8 cellular contexts compared by ENCODE assay signal in genomic region chr1:1511533-1512285, GRCh38. TPM values are rescaled to one million over a fixed set of nuclear protein-coding genes. Genes with fewer than 3 reads are reported as not detected.
A peak's percentile ranks its signal among the peaks of the same experiment; 100 is the strongest.
DNase-seq lines count a peak whose midpoint lies in the region; ATAC-seq and TF ChIP-seq lines count a peak whose summit lies in the region.

TSS of gene ATAD3A (plus strand) at chr1:1512162. CDS start at chr1:1512269, 107 bp downstream.

- peak within 1 kb of the TSS; percentile 77 to 94 (median 84) for H3K4me3 ChIP-seq in spleen

- TF ChIP-seq CTCF in AG09319 (IDR thresholded peaks at IDR 0.05; ENCODE audit: low read depth, low read length) (no peak), spleen (IDR thresholded peaks at IDR 0.05 in 8 of 11, conservative IDR thresholded peaks at IDR 0.05 in 3 of 11) (peak in 5 of 11 experiments; percentile 8 to 22 (median 21))

- no peaks in the 10 kb centered on the region for H3K27me3 ChIP-seq in spleen (replicated peaks in 1 of 7)

- WGBS in spleen, 5 donors: 0 to 1% (median 0%) methylated on average over 34 to 99 of the region's 99 CpGs

- H3K9me3 ChIP-seq in spleen: no peaks in the 10 kb centered on the region

- peak in 1 of 3 donors; percentile 88 for TF ChIP-seq POLR2A in spleen (IDR thresholded peaks at IDR 0.05)

- H3K36me3 ChIP-seq in spleen: peaks cover 0 to 17% (median 0%) of the 10 kb centered on the region in 6 donors

- DNase-seq in AG09319 (ENCODE audit: extremely low read depth, low read depth): peak; percentile 93
- DNase-seq in NCI-H446 (lab: John Stamatoyannopoulos, UW): peak; percentile 97 to 99
- DNase-seq in activated CD4-positive, CD25-positive, alpha-beta regulatory T cell (lab: John Stamatoyannopoulos, UW): peak; percentile 89 to 93 (median 92)
- peak; percentile 41 to 99 (median 96) for DNase-seq in caudate nucleus (lab: John Stamatoyannopoulos, UW)
- peak; percentile 98 for DNase-seq in inferior parietal cortex (ENCODE audit: extremely low spot score)
- peak; percentile 99 for DNase-seq in spleen

- H3K27ac ChIP-seq in caudate nucleus (ENCODE audit: low read depth, low read length) (peak within 1 kb of the TSS; percentile 93), spleen (peak within 1 kb of the TSS; percentile 86 to 95 (median 92))

- peak; percentile 81 for ATAC-seq in GM19043 (IDR thresholded peaks at IDR 0.05; ENCODE audit: low read depth, unreplicated experiment)
- peak; percentile 87 for ATAC-seq in HG03354 (IDR thresholded peaks at IDR 0.05; ENCODE audit: poor library complexity, severe bottlenecking, unreplicated experiment)

- H3K4me1 ChIP-seq in spleen: peaks cover 3 to 31% (median 14%) of the 10 kb centered on the region in 6 donors

- intact Hi-C loops in spleen (cut with DNase I; ENCODE audit: low total_unique reads): no loop called here

RNA-seq across cellular contexts. Expression of gene ATAD3A, which starts in this region (rescaled TPM):
- total RNA-seq in spleen: 10 to 100 TPM; 11.3 to 25.7 (median 17.8) TPM
- polyA plus RNA-seq in spleen: 10 to 100 TPM; 13.4 to 29.0 (median 14.3) TPM

Comparison
In these comparisons a context has a peak if more than half of its experiments do, and no peak if none do; other contexts are left out.
1. Peak in every context shown above with its lines: DNase-seq, ATAC-seq, H3K4me3 ChIP-seq and H3K27ac ChIP-seq.